Comparison of ENCODE assay signal across 2 cellular contexts in the genomic region with DNA sequence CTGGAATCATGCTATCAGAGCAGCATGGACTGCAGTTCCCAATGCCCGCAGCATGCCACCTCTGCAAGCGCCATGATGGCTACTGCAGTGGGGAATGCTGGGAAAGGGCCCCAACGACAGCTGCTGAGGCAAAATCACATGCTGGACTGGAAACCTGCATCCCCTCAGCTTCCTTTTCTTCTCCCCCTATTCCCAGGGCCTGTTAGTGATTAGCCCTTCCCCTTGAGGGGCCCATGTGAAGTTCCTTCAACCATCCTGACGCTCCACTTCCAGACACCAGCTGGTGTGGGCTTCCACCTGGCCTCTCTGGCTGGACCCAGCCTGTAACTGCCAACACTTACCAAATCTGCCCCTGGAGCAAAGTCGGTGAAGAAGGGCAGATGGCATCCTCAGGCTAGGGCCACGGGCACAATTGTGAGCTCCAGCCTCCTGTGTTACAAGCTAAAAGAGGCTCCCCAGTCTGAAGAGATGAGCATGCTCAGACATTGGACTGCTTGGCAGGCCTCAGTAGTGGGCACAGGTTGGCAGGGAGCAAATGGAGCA.
TF ChIP-seq lines count a peak whose summit lies in the region.

No MANE protein-coding gene starts in this region.

TF ChIP-seq in WTC11, 78 proteins besides CTCF, POLR2A, EP300 and RAD21:
- TF ChIP-seq, protein P1, sequence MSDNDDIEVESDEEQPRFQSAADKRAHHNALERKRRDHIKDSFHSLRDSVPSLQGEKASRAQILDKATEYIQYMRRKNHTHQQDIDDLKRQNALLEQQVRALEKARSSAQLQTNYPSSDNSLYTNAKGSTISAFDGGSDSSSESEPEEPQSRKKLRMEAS (CRISPR knock-in tag; IDR thresholded peaks at IDR 0.05), result peak; percentile 34; the same call in 1 of the 2 replicates
- TF ChIP-seq CBFB (CRISPR knock-in tag; IDR thresholded peaks at IDR 0.05; ENCODE audit: low read depth) (no peak), EMX1 (CRISPR knock-in tag; IDR thresholded peaks at IDR 0.05) (peak; percentile 22; the same call in 1 of the 2 replicates)
TF ChIP-seq in WTC11: peak in this region for 2.

TF ChIP-seq in HepG2, 621 proteins besides CTCF, POLR2A, EP300 and RAD21:
- peak; percentile 68; the same call in 1 of the 2 replicates for TF ChIP-seq KDM2A (CRISPR knock-in tag; IDR thresholded peaks at IDR 0.05; ENCODE audit: borderline replicate concordance, low read depth)
- 0 out of 2 replicates have a peak, but pooled peaks have one; percentile 83 for TF ChIP-seq PAF1 (CRISPR knock-in tag; IDR thresholded peaks at IDR 0.05)
- TF ChIP-seq ZNF460 (CRISPR knock-in tag; IDR thresholded peaks at IDR 0.05; ENCODE audit: borderline replicate concordance), result no peak
- TF ChIP-seq LBX2 (CRISPR knock-in tag; IDR thresholded peaks at IDR 0.05; ENCODE audit: borderline replicate concordance), result no peak
- TF ChIP-seq POLR2G (IDR thresholded peaks at IDR 0.05; ENCODE audit: low read depth, low read length), result peak; percentile 40; the same call in 1 of the 2 replicates
- peak; percentile 66 for TF ChIP-seq POLR2AphosphoS2 (IDR thresholded peaks at IDR 0.05; ENCODE audit: low read depth, low read length)
- peak; percentile 97 for TF ChIP-seq RBM22 (optimal IDR thresholded peaks at IDR 0.05; ENCODE audit: low read length)
- TF ChIP-seq, protein P2, sequence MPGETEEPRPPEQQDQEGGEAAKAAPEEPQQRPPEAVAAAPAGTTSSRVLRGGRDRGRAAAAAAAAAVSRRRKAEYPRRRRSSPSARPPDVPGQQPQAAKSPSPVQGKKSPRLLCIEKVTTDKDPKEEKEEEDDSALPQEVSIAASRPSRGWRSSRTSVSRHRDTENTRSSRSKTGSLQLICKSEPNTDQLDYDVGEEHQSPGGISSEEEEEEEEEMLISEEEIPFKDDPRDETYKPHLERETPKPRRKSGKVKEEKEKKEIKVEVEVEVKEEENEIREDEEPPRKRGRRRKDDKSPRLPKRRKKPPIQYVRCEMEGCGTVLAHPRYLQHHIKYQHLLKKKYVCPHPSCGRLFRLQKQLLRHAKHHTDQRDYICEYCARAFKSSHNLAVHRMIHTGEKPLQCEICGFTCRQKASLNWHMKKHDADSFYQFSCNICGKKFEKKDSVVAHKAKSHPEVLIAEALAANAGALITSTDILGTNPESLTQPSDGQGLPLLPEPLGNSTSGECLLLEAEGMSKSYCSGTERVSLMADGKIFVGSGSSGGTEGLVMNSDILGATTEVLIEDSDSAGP (CRISPR knock-in tag; IDR thresholded peaks at IDR 0.05; ENCODE audit: borderline replicate concordance), result peak; percentile 30; the same call in 1 of the 2 replicates
- peak; percentile 47; the same call in 1 of the 2 replicates for TF ChIP-seq ZC3H4 (CRISPR knock-in tag; IDR thresholded peaks at IDR 0.05; ENCODE audit: borderline replicate concordance)
- TF ChIP-seq AGO2 (optimal IDR thresholded peaks at IDR 0.05; ENCODE audit: low read depth, low read length), result peak; percentile 90
- TF ChIP-seq ZC3H13 (CRISPR knock-in tag; IDR thresholded peaks at IDR 0.05), result peak; percentile 46; the same call in 1 of the 2 replicates
- TF ChIP-seq ZNF143 (CRISPR knock-in tag; IDR thresholded peaks at IDR 0.05), result 0 out of 2 replicates have a peak, but pooled peaks have one; percentile 25
- no peak for TF ChIP-seq ZMYM2 (CRISPR knock-in tag; IDR thresholded peaks at IDR 0.05)
- TF ChIP-seq, protein P3, sequence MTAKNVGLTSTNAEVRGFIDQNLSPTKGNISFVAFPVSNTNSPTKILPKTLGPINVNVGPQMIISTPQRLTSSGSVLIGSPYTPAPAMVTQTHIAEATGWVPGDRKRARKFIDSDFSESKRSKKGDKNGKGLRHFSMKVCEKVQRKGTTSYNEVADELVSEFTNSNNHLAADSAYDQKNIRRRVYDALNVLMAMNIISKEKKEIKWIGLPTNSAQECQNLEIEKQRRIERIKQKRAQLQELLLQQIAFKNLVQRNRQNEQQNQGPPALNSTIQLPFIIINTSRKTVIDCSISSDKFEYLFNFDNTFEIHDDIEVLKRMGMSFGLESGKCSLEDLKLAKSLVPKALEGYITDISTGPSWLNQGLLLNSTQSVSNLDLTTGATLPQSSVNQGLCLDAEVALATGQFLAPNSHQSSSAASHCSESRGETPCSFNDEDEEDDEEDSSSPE (CRISPR knock-in tag; IDR thresholded peaks at IDR 0.05), result no peak
- TF ChIP-seq, protein P4, sequence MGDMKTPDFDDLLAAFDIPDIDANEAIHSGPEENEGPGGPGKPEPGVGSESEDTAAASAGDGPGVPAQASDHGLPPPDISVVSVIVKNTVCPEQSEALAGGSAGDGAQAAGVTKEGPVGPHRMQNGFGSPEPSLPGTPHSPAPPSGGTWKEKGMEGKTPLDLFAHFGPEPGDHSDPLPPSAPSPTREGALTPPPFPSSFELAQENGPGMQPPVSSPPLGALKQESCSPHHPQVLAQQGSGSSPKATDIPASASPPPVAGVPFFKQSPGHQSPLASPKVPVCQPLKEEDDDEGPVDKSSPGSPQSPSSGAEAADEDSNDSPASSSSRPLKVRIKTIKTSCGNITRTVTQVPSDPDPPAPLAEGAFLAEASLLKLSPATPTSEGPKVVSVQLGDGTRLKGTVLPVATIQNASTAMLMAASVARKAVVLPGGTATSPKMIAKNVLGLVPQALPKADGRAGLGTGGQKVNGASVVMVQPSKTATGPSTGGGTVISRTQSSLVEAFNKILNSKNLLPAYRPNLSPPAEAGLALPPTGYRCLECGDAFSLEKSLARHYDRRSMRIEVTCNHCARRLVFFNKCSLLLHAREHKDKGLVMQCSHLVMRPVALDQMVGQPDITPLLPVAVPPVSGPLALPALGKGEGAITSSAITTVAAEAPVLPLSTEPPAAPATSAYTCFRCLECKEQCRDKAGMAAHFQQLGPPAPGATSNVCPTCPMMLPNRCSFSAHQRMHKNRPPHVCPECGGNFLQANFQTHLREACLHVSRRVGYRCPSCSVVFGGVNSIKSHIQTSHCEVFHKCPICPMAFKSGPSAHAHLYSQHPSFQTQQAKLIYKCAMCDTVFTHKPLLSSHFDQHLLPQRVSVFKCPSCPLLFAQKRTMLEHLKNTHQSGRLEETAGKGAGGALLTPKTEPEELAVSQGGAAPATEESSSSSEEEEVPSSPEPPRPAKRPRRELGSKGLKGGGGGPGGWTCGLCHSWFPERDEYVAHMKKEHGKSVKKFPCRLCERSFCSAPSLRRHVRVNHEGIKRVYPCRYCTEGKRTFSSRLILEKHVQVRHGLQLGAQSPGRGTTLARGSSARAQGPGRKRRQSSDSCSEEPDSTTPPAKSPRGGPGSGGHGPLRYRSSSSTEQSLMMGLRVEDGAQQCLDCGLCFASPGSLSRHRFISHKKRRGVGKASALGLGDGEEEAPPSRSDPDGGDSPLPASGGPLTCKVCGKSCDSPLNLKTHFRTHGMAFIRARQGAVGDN (CRISPR knock-in tag; IDR thresholded peaks at IDR 0.05), result peak; percentile 15; the same call in 1 of the 2 replicates
